Comparison of ENCODE assay signal across 14 cellular contexts in the genomic region with DNA sequence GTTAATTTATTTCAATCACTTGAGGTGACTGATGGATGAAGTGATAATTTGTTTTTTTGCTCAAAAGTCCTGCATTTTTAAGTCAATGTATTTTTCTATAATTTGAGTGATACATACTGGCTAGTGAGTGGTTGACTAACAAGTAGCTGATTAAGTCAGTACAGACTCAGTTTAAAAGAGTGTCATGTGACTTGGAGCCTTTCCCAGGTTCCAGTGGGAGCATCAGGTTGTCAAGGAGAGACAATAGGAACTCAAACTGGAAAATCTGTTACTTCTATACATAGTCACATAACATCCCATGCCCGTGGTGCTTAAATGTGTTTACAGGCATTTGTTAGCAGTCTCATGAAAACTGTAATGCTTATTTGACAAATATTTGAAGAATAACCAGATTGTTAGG.
DNase-seq lines count a peak whose midpoint lies in the region; ATAC-seq and TF ChIP-seq lines count a peak whose summit lies in the region.
"Had no signal": no experiment of that assay in that cellular context is flagged by ENCODE, and none has a peak within 500 bp of the region (broad histone marks: within the 10 kb centered on the region; RNA-seq: fewer than 3 reads in every experiment).

No MANE protein-coding gene starts in this region.

- DNase-seq in G401 (ENCODE audit: low spot score) (peak; percentile 85), NCI-H226 (peak; percentile 24), dermis microvascular lymphatic vessel endothelial cell (ENCODE audit: low read depth in 2 of 2) (peak; percentile 65 to 71), mesenchymal stem cell (peak; percentile 23), endodermal cell (no peak), NAMALWA (ENCODE audit: low spot score) (no peak)
- DNase-seq: activated CD4-positive, alpha-beta T cell treated with anti-CD3 and anti-CD28 coated beads, Interleukin-2, amount 50 U/mL, for 4 hours; activated naive CD4-positive, alpha-beta T cell treated with anti-CD3 and anti-CD28 coated beads, Interleukin-2, amount 50 U/mL, for 16 hours; MM.1S; NCI-H774; stimulated activated naive CD4-positive, alpha-beta T cell had no signal

- no peak overlapping the region for H3K18ac ChIP-seq in mesenchymal stem cell (ENCODE audit: low read depth in 1 of 2, low read length in 2 of 2)

- no peak for TF ChIP-seq CTCF in endodermal cell (conservative IDR thresholded peaks at IDR 0.05)

- no peak for ATAC-seq in HG03457 (IDR thresholded peaks at IDR 0.05; ENCODE audit: unreplicated experiment)
- ATAC-seq in GM21423 (IDR thresholded peaks at IDR 0.05; ENCODE audit: unreplicated experiment) = no peak

- no peaks in the 10 kb centered on the region for H3K27me3 ChIP-seq in mesenchymal stem cell (ENCODE audit: control insufficient read depth in 1 of 2, insufficient read depth in 1 of 2, low read length in 2 of 2)
- H3K27me3 ChIP-seq in endodermal cell (ENCODE audit: control insufficient read depth, insufficient read depth, low read length, poor library complexity, severe bottlenecking) = no peaks in the 10 kb centered on the region

- H3K27me3 Mint-ChIP-seq in endodermal cell (ENCODE audit: insufficient read depth) = no peaks in the 10 kb centered on the region

- no CpG with 5 or more reads among the region's 1 CpG for WGBS in mesenchymal stem cell
- WGBS in endodermal cell (ENCODE audit: insufficient coverage in 1 of 2, insufficient read length in 1 of 2), 2 experiments = 93% methylated on average over 1 of the region's 1 CpG; no CpG with 5 or more reads in 1 of the 2 experiments

- peaks cover 3% of the 10 kb centered on the region for H3K4me1 Mint-ChIP-seq in endodermal cell

- H3K23ac ChIP-seq in mesenchymal stem cell (ENCODE audit: low read length in 2 of 2) = no peak overlapping the region

- no peaks in the 10 kb centered on the region for H3K9me3 Mint-ChIP-seq in endodermal cell

- H3K4me3 ChIP-seq in mesenchymal stem cell (ENCODE audit: insufficient read depth in 1 of 2, low read depth in 1 of 2, low read length in 2 of 2) (no peak overlapping the region), endodermal cell (ENCODE audit: low read length) (no peak overlapping the region)

- H3K36me3 ChIP-seq in mesenchymal stem cell (ENCODE audit: control insufficient read depth in 1 of 2, insufficient read depth in 2 of 2, low read depth in 1 of 2, low read length in 2 of 2) (no peaks in the 10 kb centered on the region), endodermal cell (ENCODE audit: control insufficient read depth, insufficient read depth, low read length) (no peaks in the 10 kb centered on the region)

- H3K9ac ChIP-seq in mesenchymal stem cell (ENCODE audit: low read length) = no peak overlapping the region
- H3K9ac ChIP-seq in endodermal cell (ENCODE audit: extremely low read depth, low read length, poor library complexity, severe bottlenecking) = no peak overlapping the region

- in situ Hi-C loops in G401 (cut with HindIII; ENCODE audit: low sequenced_read_pairs) = no loop called here

- no peak overlapping the region for H2BK5ac ChIP-seq in mesenchymal stem cell (ENCODE audit: low read depth, low read length, poor library complexity, severe bottlenecking)

- no peak overlapping the region for H3K27ac Mint-ChIP-seq in endodermal cell

- no peak overlapping the region for H2AK5ac ChIP-seq in mesenchymal stem cell (ENCODE audit: low read length, severe bottlenecking)

- H3K36me3 Mint-ChIP-seq in endodermal cell (ENCODE audit: low read depth) = no peaks in the 10 kb centered on the region

- H4K8ac ChIP-seq in mesenchymal stem cell (ENCODE audit: low read length) = no peak overlapping the region

- no peak overlapping the region for H2BK15ac ChIP-seq in mesenchymal stem cell (ENCODE audit: low read depth, poor library complexity, severe bottlenecking)

- H2BK120ac ChIP-seq in mesenchymal stem cell (ENCODE audit: low read depth, low read length) = no peak overlapping the region

- no peak overlapping the region for H2BK12ac ChIP-seq in mesenchymal stem cell (ENCODE audit: low read length in 2 of 2)

- no peak overlapping the region for H3K4me3 Mint-ChIP-seq in endodermal cell
- H3K4me3 Mint-ChIP-seq: neural crest cell had no signal

- H3K9me3 ChIP-seq in mesenchymal stem cell (ENCODE audit: control insufficient read depth, low read length) = no peaks in the 10 kb centered on the region
- no peaks in the 10 kb centered on the region for H3K9me3 ChIP-seq in endodermal cell (ENCODE audit: control insufficient read depth, low read length)

- no peak overlapping the region for H3K4me2 ChIP-seq in mesenchymal stem cell (ENCODE audit: low read length, poor library complexity, severe bottlenecking)

- peaks cover 3% of the 10 kb centered on the region for H3K79me1 ChIP-seq in mesenchymal stem cell (replicated peaks; ENCODE audit: low read length, poor library complexity, severe bottlenecking)

- H3K4me1 ChIP-seq in mesenchymal stem cell (ENCODE audit: control insufficient read depth, insufficient read depth, low read depth, low read length) = no peaks in the 10 kb centered on the region
- no peaks in the 10 kb centered on the region for H3K4me1 ChIP-seq in endodermal cell (ENCODE audit: control insufficient read depth, insufficient read depth, low read length)

- no peak overlapping the region for H4K91ac ChIP-seq in mesenchymal stem cell (ENCODE audit: low read length)

- no peak overlapping the region for H2AFZ ChIP-seq in mesenchymal stem cell (ENCODE audit: low read depth, low read length)

- no peak overlapping the region for H3K4ac ChIP-seq in mesenchymal stem cell (ENCODE audit: low read depth in 1 of 2, low read length in 2 of 2)

- H3K27ac ChIP-seq in mesenchymal stem cell (ENCODE audit: low read length, poor library complexity, severe bottlenecking) (no peak overlapping the region), endodermal cell (ENCODE audit: low read depth, low read length) (no peak overlapping the region)

- H3K14ac ChIP-seq in mesenchymal stem cell (ENCODE audit: low read length in 2 of 2) = no peak overlapping the region

Comparison
In these comparisons a context has a peak if more than half of its experiments do, and no peak if none do; other contexts are left out.
1. DNase-seq: peak in G401 (single experiment), NCI-H226 (single experiment), dermis microvascular lymphatic vessel endothelial cell (2 of 2) and mesenchymal stem cell (single experiment); none in endodermal cell (single experiment) and NAMALWA (single experiment).